19 cellular contexts compared by ENCODE assay signal in the genomic region with DNA sequence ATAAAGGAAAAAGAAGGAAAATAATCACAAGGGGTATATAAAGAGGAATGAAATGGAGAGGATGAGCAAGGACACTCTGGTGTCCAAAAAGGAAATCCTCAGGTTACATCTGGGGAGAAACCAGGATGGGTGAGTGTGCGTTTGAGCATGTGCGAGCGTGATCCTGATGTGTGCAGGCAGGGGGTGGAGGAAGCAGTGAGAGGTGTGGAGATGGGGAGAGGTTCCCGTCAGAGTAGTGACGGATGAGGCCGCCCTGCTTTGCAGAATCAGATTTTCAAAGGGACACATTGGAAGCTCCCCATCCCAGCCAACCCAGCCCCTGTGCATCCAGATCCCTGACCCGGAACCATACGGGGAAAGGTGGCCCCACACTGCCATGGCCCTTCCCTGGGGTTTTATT. TPM values are rescaled to one million over a fixed set of nuclear protein-coding genes. Genes with fewer than 3 reads are reported as not detected.
DNase-seq lines count a peak whose midpoint lies in the region; ATAC-seq and TF ChIP-seq lines count a peak whose summit lies in the region.
"Had no signal": no experiment of that assay in that cellular context is flagged by ENCODE, and none has a peak within 500 bp of the region (broad histone marks: within the 10 kb centered on the region; RNA-seq: fewer than 3 reads in every experiment).

No MANE protein-coding gene starts in this region.

- H3K27ac ChIP-seq in heart right ventricle (peak overlapping the region in 8 of 10 donors; percentile 11 to 96 (median 91)), right atrium auricular region (peak overlapping the region in 1 of 2 donors; percentile 87), psoas muscle (peak overlapping the region; percentile 83), thyroid gland (peak overlapping the region in 2 of 3 donors; percentile 27 to 67), uterus (no peak overlapping the region)

- no peaks in the 10 kb centered on the region for H3K9me3 ChIP-seq in heart right ventricle
- no peaks in the 10 kb centered on the region for H3K9me3 ChIP-seq in right atrium auricular region
- H3K9me3 ChIP-seq in psoas muscle: no peaks in the 10 kb centered on the region
- no peaks in the 10 kb centered on the region for H3K9me3 ChIP-seq in thyroid gland
- no peaks in the 10 kb centered on the region for H3K9me3 ChIP-seq in uterus

- intact Hi-C loops in heart right ventricle (cut with DNase I) (loop anchor here in 1 of 10 donors (5.0 kb wide), 1 partner anchor 50 kb away; no protein-coding TSS in a partner anchor), head of caudate nucleus (cut with DNase I) (no loop called here), psoas muscle (cut with DNase I) (no loop called here), thyroid gland (cut with DNase I) (no loop called here), uterus (cut with DNase I; ENCODE audit: low total_unique reads) (no loop called here)

- DNase-seq in heart right ventricle (no peak), right atrium auricular region (ENCODE audit: low spot score) (no peak), head of caudate nucleus (peak in 38 of 42 donors; percentile 21 to 82 (median 48)), psoas muscle (no peak), thyroid gland (peak; percentile 11 to 37), G401 (ENCODE audit: low spot score) (no peak), NCI-H526 treated with DMSO at 0.1 percent for 48 hours (lab: John Stamatoyannopoulos, UW) (no peak), uterus (no peak)
- DNase-seq: AML-193; C1 segment of cervical spinal cord; CD8-positive, alpha-beta memory T cell; GF-D8; Kasumi-1; NCI-H1694; NCI-H2081 treated with DMSO at 0.1 percent for 48 hours; NCI-H2171 treated with DMSO at 0.1 percent for 48 hours; NCI-H524 treated with DMSO at 0.1 percent for 48 hours; PC-3; SHP77 treated with DMSO at 0.1 percent for 48 hours had no signal

- no peak for ATAC-seq in heart right ventricle
- ATAC-seq in psoas muscle: peak in 1 of 4 donors; percentile 27
- ATAC-seq: PC-3 had no signal

- no peak for TF ChIP-seq POLR2A in thyroid gland (IDR thresholded peaks at IDR 0.05)
- no peak for TF ChIP-seq POLR2A in uterus (IDR thresholded peaks at IDR 0.05)

- H3K27me3 ChIP-seq in heart right ventricle (no peaks in the 10 kb centered on the region), right atrium auricular region (no peaks in the 10 kb centered on the region), psoas muscle (ENCODE audit: insufficient read depth in 3 of 3, low read length in 2 of 3) (no peaks in the 10 kb centered on the region), thyroid gland (no peaks in the 10 kb centered on the region), uterus (no peaks in the 10 kb centered on the region)

- H3K4me3 ChIP-seq in heart right ventricle: no peak overlapping the region
- H3K4me3 ChIP-seq in right atrium auricular region: no peak overlapping the region
- no peak overlapping the region for H3K4me3 ChIP-seq in psoas muscle
- H3K4me3 ChIP-seq in thyroid gland (replicated peaks in 1 of 3): no peak overlapping the region
- no peak overlapping the region for H3K4me3 ChIP-seq in uterus

- H3K36me3 ChIP-seq in heart right ventricle (peaks cover 0 to 88% (median 18%) of the 10 kb centered on the region in 9 donors), right atrium auricular region (peaks cover 89% of the 10 kb centered on the region), psoas muscle (ENCODE audit: insufficient read depth in 1 of 2, low read depth in 1 of 2) (peaks cover 0 to 84% of the 10 kb centered on the region in 2 donors), thyroid gland (no peaks in the 10 kb centered on the region), uterus (no peaks in the 10 kb centered on the region)

- TF ChIP-seq CTCF in heart right ventricle (IDR thresholded peaks at IDR 0.05) (no peak), right atrium auricular region (IDR thresholded peaks at IDR 0.05) (no peak), psoas muscle (IDR thresholded peaks at IDR 0.05) (no peak), thyroid gland (IDR thresholded peaks at IDR 0.05) (no peak), uterus (IDR thresholded peaks at IDR 0.05) (no peak)

- in situ Hi-C loops in G401 (cut with HindIII; ENCODE audit: low sequenced_read_pairs): no loop called here

- H3K4me1 ChIP-seq in heart right ventricle (peaks cover 19 to 80% (median 52%) of the 10 kb centered on the region in 9 donors), right atrium auricular region (peaks cover 0 to 57% of the 10 kb centered on the region in 2 donors), psoas muscle (peaks cover 25% of the 10 kb centered on the region), thyroid gland (peaks cover 7 to 31% of the 10 kb centered on the region in 2 donors), uterus (peaks cover 0 to 4% of the 10 kb centered on the region in 2 donors)

- WGBS in heart right ventricle, 2 donors: 81% methylated on average over 8 of the region's 8 CpGs
- 81 to 86% (median 82%) methylated on average over 8 of the region's 8 CpGs for WGBS in psoas muscle, 3 donors
- 46 to 57% methylated on average over 8 of the region's 8 CpGs for WGBS in thyroid gland, 2 donors

RNA-seq across cellular contexts. Expression of a gene that starts 46.6 kb away (rescaled TPM):
- total RNA-seq in heart right ventricle: 100 to 1,000 TPM; 201 to 467 (median 347) TPM
- polyA plus RNA-seq in heart right ventricle: 100 to 1,000 TPM; 152 to 247 TPM
- 100 to 1,000 TPM; 126 to 130 TPM for total RNA-seq in right atrium auricular region
- total RNA-seq in psoas muscle: 100 to 1,000 TPM; 267 to 504 (median 329) TPM
- polyA plus RNA-seq in psoas muscle: 100 to 1,000 TPM in 2 of 3 donors, 10 to 100 TPM in 1; 97.3 to 493 (median 311) TPM
- 100 to 1,000 TPM in 1 of 4 donors, 10 to 100 TPM in 3; 67.8 to 158 (median 90.7) TPM for total RNA-seq in thyroid gland
- not detected in 2 replicates for total RNA-seq in G401 (2014; rRNA removed; shearing (Covaris generic))
- total RNA-seq in uterus: 100 to 1,000 TPM in 2 of 4 donors, 10 to 100 TPM in 2; 14.0 to 192 (median 86.7) TPM

Comparison
In these comparisons a context has a peak if more than half of its experiments do, and no peak if none do; other contexts are left out.
1. DNase-seq: peak in head of caudate nucleus (38 of 42) and thyroid gland (2 of 2); none in heart right ventricle (0 of 2), right atrium auricular region (single experiment), psoas muscle (0 of 2), G401 (single experiment), NCI-H526 treated with DMSO at 0.1 percent for 48 hours (single experiment) and uterus (0 of 2).
2. H3K27ac ChIP-seq: peak in heart right ventricle (8 of 10), psoas muscle (single experiment) and thyroid gland (2 of 3); none in uterus (0 of 2).
3. RNA of a gene that starts 46.6 kb away (total RNA-seq): 201 to 467 TPM in heart right ventricle, 267 to 504 TPM in psoas muscle, 14.0 to 192 TPM in uterus, 126 to 130 TPM in right atrium auricular region and 67.8 to 158 TPM in thyroid gland; not detected in G401; every median in the first group is over 10 times any median in the second.